In genomic region chr7:55570218-55570873, GRCh38 we compare ENCODE assay signal across 8 cellular contexts. TPM values are rescaled to one million over a fixed set of nuclear protein-coding genes. Genes with fewer than 3 reads are reported as not detected.
DNase-seq lines count a peak whose midpoint lies in the region; ATAC-seq and TF ChIP-seq lines count a peak whose summit lies in the region.

No MANE protein-coding gene starts in this region.

- H3K27ac ChIP-seq in ACC112 (ENCODE audit: low read depth, low read length): peak overlapping the region; percentile 89; the same call in 1 of the 2 replicates

- peak overlapping the region; percentile 95 for H3K4me3 ChIP-seq in ACC112 (ENCODE audit: low read depth, low read length)

- peaks cover 0 to 1% of the 10 kb centered on the region in 2 donors for H3K27me3 Mint-ChIP-seq in natural killer cell (ENCODE audit: low read depth in 2 of 2)

- DNase-seq in activated naive CD4-positive, alpha-beta T cell treated with anti-CD3 and anti-CD28 coated beads, Interleukin-2, amount 50 U/mL, for 72 hours (ENCODE audit: low spot score in 2 of 2): no peak
- DNase-seq in natural killer cell: no peak
- no peak for DNase-seq in cerebellar nuclear complex (lab: John Stamatoyannopoulos, UW)
- DNase-seq in NCI-H2227 treated with DMSO at 0.1 percent for 48 hours (lab: John Stamatoyannopoulos, UW): no peak

- peaks cover 39% of the 10 kb centered on the region for H3K4me1 ChIP-seq in ACC112 (ENCODE audit: control insufficient read depth, insufficient read depth, low read length, unreplicated experiment)

- ATAC-seq in GM18909 (IDR thresholded peaks at IDR 0.05; ENCODE audit: poor library complexity, unreplicated experiment) (peak; percentile 42), HG03108 (IDR thresholded peaks at IDR 0.05; ENCODE audit: unreplicated experiment) (peak; percentile 29), natural killer cell (peak; percentile 39 to 61 (median 42)), HG03439 (IDR thresholded peaks at IDR 0.05; ENCODE audit: unreplicated experiment) (no peak)
- peak; percentile 32 to 34 for ATAC-seq in activated naive CD4-positive, alpha-beta T cell treated with anti-CD3 and anti-CD28 coated beads, Interleukin-2, amount 50 U/mL, for 72 hours

- H3K27me3 ChIP-seq in ACC112 (ENCODE audit: insufficient read depth, low read length): no peaks in the 10 kb centered on the region

- peaks cover 9 to 41% of the 10 kb centered on the region in 2 donors for H3K36me3 Mint-ChIP-seq in activated naive CD4-positive, alpha-beta T cell treated with anti-CD3 and anti-CD28 coated beads, Interleukin-2, amount 50 U/mL, for 72 hours
- H3K36me3 Mint-ChIP-seq in natural killer cell: no peaks in the 10 kb centered on the region

- H3K4me3 Mint-ChIP-seq in natural killer cell: peak overlapping the region; percentile 93

- TF ChIP-seq CTCF in natural killer cell (IDR thresholded peaks at IDR 0.05): no peak

- no peaks in the 10 kb centered on the region for H3K36me3 ChIP-seq in ACC112 (ENCODE audit: insufficient read depth, low read length)

- H3K27ac Mint-ChIP-seq in activated naive CD4-positive, alpha-beta T cell treated with anti-CD3 and anti-CD28 coated beads, Interleukin-2, amount 50 U/mL, for 72 hours: peak overlapping the region; percentile 96 to 99
- peak overlapping the region; percentile 87 to 89 for H3K27ac Mint-ChIP-seq in natural killer cell

- intact Hi-C loops in natural killer cell (cut with micrococcal nuclease): loop anchor here (2.0 to 10.0 kb wide), 4 partner anchors 206 to 484 kb away; partner anchors contain the start of genes CCT6A, LANCL2, PSPH and ZNF713

- no peaks in the 10 kb centered on the region for H3K9me3 Mint-ChIP-seq in activated naive CD4-positive, alpha-beta T cell treated with anti-CD3 and anti-CD28 coated beads, Interleukin-2, amount 50 U/mL, for 72 hours
- no peaks in the 10 kb centered on the region for H3K9me3 Mint-ChIP-seq in natural killer cell

- H3K79me2 ChIP-seq in ACC112 (ENCODE audit: control insufficient read depth, insufficient read depth, low read length, unreplicated experiment): peaks cover 57% of the 10 kb centered on the region

- peaks cover 73 to 77% of the 10 kb centered on the region in 2 donors for H3K4me1 Mint-ChIP-seq in natural killer cell

- no peak overlapping the region for H2AFZ ChIP-seq in ACC112 (ENCODE audit: low read length, unreplicated experiment)

RNA-seq across cellular contexts. Expression of gene VOPP1, which starts 2.0 kb away (rescaled TPM):
- 100 to 1,000 TPM in 1 of 2 donors, 10 to 100 TPM in 1; 52.0 to 124 TPM for total RNA-seq in activated naive CD4-positive, alpha-beta T cell treated with anti-CD3 and anti-CD28 coated beads, Interleukin-2, amount 50 U/mL, for 72 hours
- 100 to 1,000 TPM in 2 of 3 donors, 10 to 100 TPM in 1; 79.3 to 115 (median 110) TPM for total RNA-seq in natural killer cell
